Comparison of ENCODE assay signal across 29 cellular contexts in genomic region chr18:69597561-69597960, GRCh38.
A peak's percentile ranks its signal among the peaks of the same experiment; 100 is the strongest.
DNase-seq lines count a peak whose midpoint lies in the region; TF ChIP-seq lines count a peak whose summit lies in the region.
"Had no signal": no experiment of that assay in that cellular context is flagged by ENCODE, and none has a peak within 500 bp of the region (broad histone marks: within the 10 kb centered on the region; RNA-seq: fewer than 3 reads in every experiment).

No MANE protein-coding gene starts in this region.

- H3K27me3 ChIP-seq in neuronal stem cell (ENCODE audit: control insufficient read depth in 3 of 3, insufficient read depth in 3 of 3, low read depth in 1 of 3, low read length in 3 of 3) = no peaks in the 10 kb centered on the region
- H3K27me3 ChIP-seq in Peyer's patch = no peaks in the 10 kb centered on the region
- H3K27me3 ChIP-seq: BE2C; BLaER1; BLaER1 treated with 17β-estradiol and CSF1 and Interleukin-3, amounts not matched to agents 10 nM and 100 nM had no signal

- no peaks in the 10 kb centered on the region for H3K79me1 ChIP-seq in neuronal stem cell (ENCODE audit: low read depth, low read length)

- no peak overlapping the region for H3K4me2 ChIP-seq in neuronal stem cell (ENCODE audit: insufficient read depth, low read length, poor library complexity, severe bottlenecking)
- H3K4me2 ChIP-seq: A549; BLaER1; BLaER1 treated with 17β-estradiol and CSF1 and Interleukin-3, amounts not matched to agents 10 nM and 100 nM had no signal

- TF ChIP-seq POLR2A in Peyer's patch (IDR thresholded peaks at IDR 0.05) = no peak

- H3K36me3 ChIP-seq in neuronal stem cell (replicated peaks in 1 of 2; ENCODE audit: control insufficient read depth in 2 of 2, insufficient read depth in 2 of 2, low read length in 2 of 2) = no peaks in the 10 kb centered on the region
- no peaks in the 10 kb centered on the region for H3K36me3 ChIP-seq in Peyer's patch
- H3K36me3 ChIP-seq: BE2C; BLaER1; BLaER1 treated with 17β-estradiol and CSF1 and Interleukin-3, amounts not matched to agents 10 nM and 100 nM had no signal

- H4K8ac ChIP-seq in neuronal stem cell (ENCODE audit: low read depth, low read length) = no peak overlapping the region

- no peak overlapping the region for H2BK15ac ChIP-seq in neuronal stem cell (ENCODE audit: low read length)

- H3K23ac ChIP-seq in neuronal stem cell (ENCODE audit: low read depth, low read length, poor library complexity) = no peak overlapping the region

- H3K4me3 ChIP-seq in neuronal stem cell (ENCODE audit: low read length in 2 of 2) (no peak overlapping the region), Peyer's patch (no peak overlapping the region)
- H3K4me3 ChIP-seq: A549; BLaER1; BLaER1 treated with 17β-estradiol and CSF1 and Interleukin-3, amounts not matched to agents 10 nM and 100 nM had no signal

- TF ChIP-seq CTCF in Peyer's patch (IDR thresholded peaks at IDR 0.05) = no peak

- H3K4ac ChIP-seq in neuronal stem cell (ENCODE audit: low read length) = no peak overlapping the region

- H2BK5ac ChIP-seq in neuronal stem cell (ENCODE audit: low read length) = no peak overlapping the region

- no peak overlapping the region for H3K18ac ChIP-seq in neuronal stem cell (ENCODE audit: low read length)

- no peaks in the 10 kb centered on the region for H3K4me1 ChIP-seq in neuronal stem cell (ENCODE audit: control insufficient read depth in 2 of 2, insufficient read depth in 1 of 2, low read depth in 1 of 2, low read length in 2 of 2)
- H3K4me1 ChIP-seq in Peyer's patch = no peaks in the 10 kb centered on the region
- H3K4me1 ChIP-seq: A549; BE2C; BLaER1; BLaER1 treated with 17β-estradiol and CSF1 and Interleukin-3, amounts not matched to agents 10 nM and 100 nM; Caco-2 had no signal

- no peak overlapping the region for H4K91ac ChIP-seq in neuronal stem cell (ENCODE audit: low read depth, low read length, poor library complexity)

- H2BK12ac ChIP-seq in neuronal stem cell (ENCODE audit: low read length) = no peak overlapping the region

- H2BK120ac ChIP-seq in neuronal stem cell (ENCODE audit: low read depth, low read length) = no peak overlapping the region

- peak overlapping the region; percentile 75 for H3K14ac ChIP-seq in neuronal stem cell (ENCODE audit: low read length)

- DNase-seq in DMS53 (lab: John Stamatoyannopoulos, UW) (peak; percentile 15), DMS53 treated with DMSO at 0.1 percent for 48 hours (lab: John Stamatoyannopoulos, UW; ENCODE audit: unreplicated experiment) (no peak), RPMI8226 (peak; percentile 84), neuronal stem cell (ENCODE audit: low spot score) (no peak), 8988T (no peak), Peyer's patch (no peak)
- DNase-seq: ACHN; AML-193; BE2C; C1 segment of cervical spinal cord; Caco-2; Calu3; CD4-positive, alpha-beta memory T cell; CD4-positive, alpha-beta T cell; CD4-positive, CD25-positive, alpha-beta regulatory T cell; CD8-positive, alpha-beta memory T cell; CD8-positive, alpha-beta T cell; COR-L47; DMS 273 treated with DMSO at 0.1 percent for 48 hours; DMS153; DMS79; DMS79 treated with DMSO at 0.1 percent for 48 hours; DND-41; EL had no signal

- peaks cover 2% of the 10 kb centered on the region in 2 donors for H3K9me3 ChIP-seq in neuronal stem cell (replicated peaks in 1 of 2; ENCODE audit: control insufficient read depth in 2 of 2, insufficient read depth in 1 of 2, low read depth in 1 of 2, low read length in 2 of 2)
- no peaks in the 10 kb centered on the region for H3K9me3 ChIP-seq in Peyer's patch
- H3K9me3 ChIP-seq: A549, BE2C, Caco-2 had no signal

- no peak overlapping the region for H2AFZ ChIP-seq in neuronal stem cell (ENCODE audit: low read length)

- H3K27ac ChIP-seq in neuronal stem cell (replicated peaks; ENCODE audit: low read length) (no peak overlapping the region), Peyer's patch (no peak overlapping the region)
- H3K27ac ChIP-seq: 22Rv1; A549; BLaER1; BLaER1 treated with 17β-estradiol and CSF1 and Interleukin-3, amounts not matched to agents 10 nM and 100 nM; C4-2B had no signal

- no peak overlapping the region for H2AK5ac ChIP-seq in neuronal stem cell (ENCODE audit: low read depth, low read length)

- H3K9ac ChIP-seq in neuronal stem cell (ENCODE audit: low read depth, low read length, poor library complexity) = no peak overlapping the region
- H3K9ac ChIP-seq: BLaER1; BLaER1 treated with 17β-estradiol and CSF1 and Interleukin-3, amounts not matched to agents 10 nM and 100 nM had no signal

- no CpG with 5 or more reads among the region's 5 CpGs for WGBS in neuronal stem cell (ENCODE audit: extremely low coverage in 2 of 2, insufficient read length in 2 of 2, insufficient replicate concordance in 1 of 2), 2 donors

Comparison
In these comparisons a context has a peak if more than half of its experiments do, and no peak if none do; other contexts are left out.
1. DNase-seq: peak in DMS53 (single experiment) and RPMI8226 (single experiment); none in DMS53 treated with DMSO at 0.1 percent for 48 hours (single experiment), neuronal stem cell (single experiment), 8988T (single experiment) and Peyer's patch (0 of 3).